8 cellular contexts compared by ENCODE assay signal in genomic region chrX:48937065-48937907, GRCh38. TPM values are rescaled to one million over a fixed set of nuclear protein-coding genes. Genes with fewer than 3 reads are reported as not detected.
A peak's percentile ranks its signal among the peaks of the same experiment; 100 is the strongest.
DNase-seq lines count a peak whose midpoint lies in the region; ATAC-seq and TF ChIP-seq lines count a peak whose summit lies in the region.

No MANE protein-coding gene starts in this region.

- H3K9ac ChIP-seq in OCI-LY3 (ENCODE audit: low read length) (peak overlapping the region; percentile 98), iPS-18a (ENCODE audit: low read length) (no peak overlapping the region)

- H3K27ac Mint-ChIP-seq in activated T-helper 17 cell treated with anti-CD3 and anti-CD28 coated beads, Interleukin-2, amount 50 U/mL, for 72 hours, result peak overlapping the region; percentile 96

- peak overlapping the region; percentile 100 for H3K27ac ChIP-seq in OCI-LY3 (ENCODE audit: low read length)
- H3K27ac ChIP-seq in iPS-18a (ENCODE audit: low read length), result no peak overlapping the region

- peaks cover 44% of the 10 kb centered on the region for H3K4me1 Mint-ChIP-seq in activated T-helper 17 cell treated with anti-CD3 and anti-CD28 coated beads, Interleukin-2, amount 50 U/mL, for 72 hours

- H3K27me3 Mint-ChIP-seq in activated T-helper 17 cell treated with anti-CD3 and anti-CD28 coated beads, Interleukin-2, amount 50 U/mL, for 72 hours, result no peaks in the 10 kb centered on the region

- H3K4me1 ChIP-seq in OCI-LY3 (ENCODE audit: low read length) (peaks cover 93% of the 10 kb centered on the region), iPS-18a (ENCODE audit: control insufficient read depth, low read depth, low read length) (peaks cover 9% of the 10 kb centered on the region)

- H3K36me3 ChIP-seq in OCI-LY3 (replicated peaks; ENCODE audit: low read depth, low read length), result peaks cover 31% of the 10 kb centered on the region
- H3K36me3 ChIP-seq in iPS-18a (ENCODE audit: control insufficient read depth, low read depth, low read length), result peaks cover 31% of the 10 kb centered on the region

- no peak overlapping the region for H2AFZ ChIP-seq in OCI-LY3 (ENCODE audit: low read depth, low read length)

- H3K36me3 Mint-ChIP-seq in activated T-helper 17 cell treated with anti-CD3 and anti-CD28 coated beads, Interleukin-2, amount 50 U/mL, for 72 hours (ENCODE audit: low read depth), result peaks cover 96% of the 10 kb centered on the region

- TF ChIP-seq CTCF in OCI-LY3 (IDR thresholded peaks at IDR 0.05; ENCODE audit: low read depth, low read length), result peak; percentile 65

- H3K4me2 ChIP-seq in OCI-LY3 (ENCODE audit: low read length), result peak overlapping the region; percentile 85

- H4K20me1 ChIP-seq in OCI-LY3 (ENCODE audit: insufficient read depth, low read length), result no peaks in the 10 kb centered on the region

- peak; percentile 77 for DNase-seq in stimulated activated CD8-positive, alpha-beta memory T cell treated with anti-CD3 and anti-CD28 coated beads, Interleukin-15, amount 100 ng/mL, for 1 hour (ENCODE audit: low read depth)
- no peak for DNase-seq in NCI-H1417 treated with DMSO at 0.1 percent for 48 hours (lab: John Stamatoyannopoulos, UW)
- no peak for DNase-seq in COLO829 (ENCODE audit: low spot score)

- peaks cover 73% of the 10 kb centered on the region for H3K79me2 ChIP-seq in OCI-LY3 (ENCODE audit: low read length)

- H3K27me3 ChIP-seq in OCI-LY3 (ENCODE audit: low read depth, low read length), result no peaks in the 10 kb centered on the region
- H3K27me3 ChIP-seq in iPS-18a (ENCODE audit: control insufficient read depth, insufficient read depth, low read length), result no peaks in the 10 kb centered on the region

- H3K9me3 Mint-ChIP-seq in activated T-helper 17 cell treated with anti-CD3 and anti-CD28 coated beads, Interleukin-2, amount 50 U/mL, for 72 hours, result no peaks in the 10 kb centered on the region

- peak; percentile 63 for ATAC-seq in GM18498 (IDR thresholded peaks at IDR 0.05; ENCODE audit: unreplicated experiment)
- peak; percentile 62 for ATAC-seq in HG02763 (IDR thresholded peaks at IDR 0.05; ENCODE audit: unreplicated experiment)
- ATAC-seq in activated T-helper 17 cell treated with anti-CD3 and anti-CD28 coated beads, Interleukin-2, amount 50 U/mL, for 72 hours (replicated peaks), result peak; percentile 61

- H3K4me3 ChIP-seq in OCI-LY3 (ENCODE audit: low read length), result peak overlapping the region; percentile 62
- peak overlapping the region; percentile 22 for H3K4me3 ChIP-seq in iPS-18a (ENCODE audit: low read length)

- H3K9me3 ChIP-seq in OCI-LY3 (ENCODE audit: insufficient read depth, low read length), result no peaks in the 10 kb centered on the region
- no peaks in the 10 kb centered on the region for H3K9me3 ChIP-seq in iPS-18a (ENCODE audit: control insufficient read depth, low read depth, low read length)

- peak overlapping the region; percentile 93 for H3K4me3 Mint-ChIP-seq in activated T-helper 17 cell treated with anti-CD3 and anti-CD28 coated beads, Interleukin-2, amount 50 U/mL, for 72 hours

RNA-seq across cellular contexts. Expression of gene PIM2, which starts 18.5 kb away (rescaled TPM):
- total RNA-seq in activated T-helper 17 cell treated with anti-CD3 and anti-CD28 coated beads, Interleukin-2, amount 50 U/mL, for 72 hours, result 100 to 1,000 TPM; 350 to 648 TPM

RNA-seq across cellular contexts. Expression of gene OTUD5, which starts 20.1 kb away (rescaled TPM):
- total RNA-seq in activated T-helper 17 cell treated with anti-CD3 and anti-CD28 coated beads, Interleukin-2, amount 50 U/mL, for 72 hours, result 100 to 1,000 TPM in 1 of 2 donors, 10 to 100 TPM in 1; 67.1 to 111 TPM

RNA-seq across cellular contexts. Expression of gene SLC35A2, which starts 25.8 kb away (rescaled TPM):
- total RNA-seq in activated T-helper 17 cell treated with anti-CD3 and anti-CD28 coated beads, Interleukin-2, amount 50 U/mL, for 72 hours, result 10 to 100 TPM; 24.6 to 32.8 TPM

RNA-seq across cellular contexts. Expression of gene KCND1, which starts 34.4 kb away (rescaled TPM):
- 10 to 100 TPM in 1 of 2 donors, 1 to 10 TPM in 1; 7.2 to 16.8 TPM for total RNA-seq in activated T-helper 17 cell treated with anti-CD3 and anti-CD28 coated beads, Interleukin-2, amount 50 U/mL, for 72 hours

RNA-seq across cellular contexts. Expression of gene PQBP1, which starts 39.6 kb away (rescaled TPM):
- total RNA-seq in activated T-helper 17 cell treated with anti-CD3 and anti-CD28 coated beads, Interleukin-2, amount 50 U/mL, for 72 hours, result 10 to 100 TPM; 62.6 to 95.7 TPM
